In the genomic region with DNA sequence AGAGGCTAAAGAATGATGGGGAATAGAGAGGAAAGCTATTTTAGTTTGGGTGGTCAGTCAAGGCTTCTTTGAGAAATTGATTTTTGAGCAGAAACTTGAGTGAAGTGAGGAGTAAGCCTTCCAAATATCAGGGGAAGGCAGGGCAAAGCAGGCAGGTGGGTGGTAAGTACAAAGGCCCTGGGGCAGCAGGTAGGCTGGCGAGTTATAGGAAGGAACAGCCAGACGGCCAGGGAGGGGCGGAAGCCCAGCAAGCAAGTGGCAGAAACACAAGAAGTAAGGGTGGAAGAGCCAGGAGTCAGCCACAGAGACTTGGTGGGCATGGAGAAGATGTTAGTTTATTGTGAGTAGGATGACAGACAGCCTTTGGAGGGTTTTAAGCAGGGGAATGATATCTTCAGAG, we compare ENCODE assay signal across 30 cellular contexts. TPM values are rescaled to one million over a fixed set of nuclear protein-coding genes. Genes with fewer than 3 reads are reported as not detected.
"Had no signal": no experiment of that assay in that cellular context is flagged by ENCODE, and none has a peak within 500 bp of the region (broad histone marks: within the 10 kb centered on the region; RNA-seq: fewer than 3 reads in every experiment).

No MANE protein-coding gene starts in this region.

- H3K9me3 ChIP-seq: SJCRH30 had no signal

- H3K27ac ChIP-seq: brain microvascular endothelial cell, SJCRH30, SK-N-MC had no signal

- DNase-seq: activated CD4-positive, alpha-beta T cell treated with anti-CD3 and anti-CD28 coated beads, Interleukin-2, amount 10 ng/mL, durations not matched to agents 24 days and 14 days; activated CD4-positive, alpha-beta T cell treated with anti-CD3 and anti-CD28 coated beads, Interleukin-2, amount 50 U/mL, for 4 hours; activated CD8-positive, alpha-beta T cell treated with anti-CD3 and anti-CD28 coated beads for 36 hours; activated naive CD4-positive, alpha-beta T cell treated with anti-CD3 and anti-CD28 coated beads, Interleukin-2, amount 10 ng/mL, durations not matched to agents 7 days and 5 days; activated naive CD8-positive, alpha-beta T cell treated with anti-CD3 and anti-CD28 coated beads, Interleukin-2, amount 50 U/mL, for 24 hours; activated T-cell treated with anti-CD3 and anti-CD28 coated beads, Interleukin-2, amount 50 U/mL, for 24 hours; aorta; brain microvascular endothelial cell; Karpas-422; KBM-7; NCI-H1048; NCI-H1105 treated with DMSO at 0.1 percent for 48 hours; NCI-H1436; NCI-H1694; NCI-H1930; NCI-H2081 treated with DMSO at 0.1 percent for 48 hours; NCI-H226; NCI-H446 treated with DMSO at 0.1 percent for 48 hours; NCI-H524 treated with DMSO at 0.1 percent for 48 hours; SHP77; SJCRH30; T1000 had no signal

- H3K36me3 ChIP-seq: brain microvascular endothelial cell, SJCRH30 had no signal

- H3K4me3 ChIP-seq: SJCRH30, SK-N-MC had no signal

- H3K27me3 ChIP-seq: SJCRH30 had no signal

RNA-seq across cellular contexts. Expression of gene VWA2, which starts 34.9 kb away (rescaled TPM):
- total RNA-seq: activated CD4-positive, alpha-beta T cell treated with anti-CD3 and anti-CD28 coated beads, Interleukin-2, amount 10 ng/mL, durations not matched to agents 24 days and 14 days; activated CD8-positive, alpha-beta memory T cell treated with anti-CD3 and anti-CD28 coated beads for 36 hours; activated CD8-positive, alpha-beta T cell treated with anti-CD3 and anti-CD28 coated beads for 36 hours; activated T-helper 2 cell treated with anti-CD3 and anti-CD28 coated beads, Interferon-gamma antibody, Interleukin-2, Interleukin-4, amounts not matched to agents 10 μg/mL and 5 μg/mL and 100 μg/mL, durations not matched to agents 14 hours and 24 hours and 36 hours; MCF 10A; RPMI7951; SJCRH30; T-helper 1 cell treated with Interleukin-12 subunit alpha and Interleukin-12 subunit beta and Interleukin-4 antibody, amounts not matched to agents 30 ng/mL and 1 ng/mL, for 36 hours; T-helper 2 cell treated with Interferon-gamma antibody and Interleukin-4, amounts not matched to agents 100 ng/mL and 5 ng/mL, for 36 hours had no signal
- polyA plus RNA-seq: IgD-negative memory B cell had no signal
